1 cellular context compared by ENCODE assay signal in the genomic region with DNA sequence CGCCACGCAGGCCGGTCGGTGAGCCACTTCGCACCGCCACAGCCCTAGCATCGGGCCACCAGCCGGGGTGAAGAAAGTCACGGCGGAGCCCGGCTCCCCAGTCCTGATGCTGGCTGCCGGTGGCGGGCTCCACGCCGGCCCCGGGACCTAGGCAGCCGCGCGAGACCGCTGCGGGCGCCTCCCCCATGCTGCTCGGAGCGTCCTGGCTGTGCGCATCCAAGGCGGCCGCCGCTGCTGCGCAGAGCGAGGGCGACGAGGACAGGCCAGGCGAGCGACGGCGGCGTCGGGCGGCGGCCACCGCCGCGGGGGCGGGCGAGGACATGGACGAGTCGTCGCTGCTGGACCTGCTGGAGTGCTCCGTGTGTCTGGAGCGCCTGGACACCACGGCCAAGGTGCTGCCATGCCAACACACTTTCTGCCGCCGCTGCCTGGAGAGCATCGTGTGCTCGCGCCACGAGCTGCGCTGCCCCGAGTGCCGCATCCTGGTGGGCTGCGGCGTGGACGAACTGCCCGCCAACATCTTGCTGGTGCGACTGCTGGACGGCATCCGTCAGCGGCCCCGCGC.
TF ChIP-seq lines count a peak whose summit lies in the region.

No MANE protein-coding gene starts in this region.

TF ChIP-seq in GM12878, 131 proteins besides CTCF, POLR2A, EP300 and RAD21 (continued from another document):
- TF ChIP-seq, protein P1, sequence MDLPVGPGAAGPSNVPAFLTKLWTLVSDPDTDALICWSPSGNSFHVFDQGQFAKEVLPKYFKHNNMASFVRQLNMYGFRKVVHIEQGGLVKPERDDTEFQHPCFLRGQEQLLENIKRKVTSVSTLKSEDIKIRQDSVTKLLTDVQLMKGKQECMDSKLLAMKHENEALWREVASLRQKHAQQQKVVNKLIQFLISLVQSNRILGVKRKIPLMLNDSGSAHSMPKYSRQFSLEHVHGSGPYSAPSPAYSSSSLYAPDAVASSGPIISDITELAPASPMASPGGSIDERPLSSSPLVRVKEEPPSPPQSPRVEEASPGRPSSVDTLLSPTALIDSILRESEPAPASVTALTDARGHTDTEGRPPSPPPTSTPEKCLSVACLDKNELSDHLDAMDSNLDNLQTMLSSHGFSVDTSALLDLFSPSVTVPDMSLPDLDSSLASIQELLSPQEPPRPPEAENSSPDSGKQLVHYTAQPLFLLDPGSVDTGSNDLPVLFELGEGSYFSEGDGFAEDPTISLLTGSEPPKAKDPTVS (IDR thresholded peaks at IDR 0.05; ENCODE audit: low read depth, low read length) = no peak
- no peak for TF ChIP-seq IRF4 (IDR thresholded peaks at IDR 0.05; ENCODE audit: low read depth, low read length)
- TF ChIP-seq PAX8 (IDR thresholded peaks at IDR 0.05) = no peak
- TF ChIP-seq SREBF1 (IDR thresholded peaks at IDR 0.05; ENCODE audit: low read length) = no peak
- no peak for TF ChIP-seq HDAC6 (IDR thresholded peaks at IDR 0.05; ENCODE audit: unreplicated experiment)
- no peak for TF ChIP-seq PRDM15 (CRISPR knock-in tag; IDR thresholded peaks at IDR 0.05)
- no peak for TF ChIP-seq BACH1 (IDR thresholded peaks at IDR 0.05; ENCODE audit: borderline replicate concordance)
- no peak for TF ChIP-seq CHD4 (IDR thresholded peaks at IDR 0.05)
- TF ChIP-seq LARP7 (IDR thresholded peaks at IDR 0.05) = peak; percentile 20; the same call in 1 of the 2 replicates
- no peak for TF ChIP-seq SMC3 (IDR thresholded peaks at IDR 0.05; ENCODE audit: borderline replicate concordance, low read length)
- peak; percentile 56 for TF ChIP-seq SUZ12 (IDR thresholded peaks at IDR 0.05; ENCODE audit: unreplicated experiment)
